ENCODE assay signal across 16 cellular contexts in the genomic region with DNA sequence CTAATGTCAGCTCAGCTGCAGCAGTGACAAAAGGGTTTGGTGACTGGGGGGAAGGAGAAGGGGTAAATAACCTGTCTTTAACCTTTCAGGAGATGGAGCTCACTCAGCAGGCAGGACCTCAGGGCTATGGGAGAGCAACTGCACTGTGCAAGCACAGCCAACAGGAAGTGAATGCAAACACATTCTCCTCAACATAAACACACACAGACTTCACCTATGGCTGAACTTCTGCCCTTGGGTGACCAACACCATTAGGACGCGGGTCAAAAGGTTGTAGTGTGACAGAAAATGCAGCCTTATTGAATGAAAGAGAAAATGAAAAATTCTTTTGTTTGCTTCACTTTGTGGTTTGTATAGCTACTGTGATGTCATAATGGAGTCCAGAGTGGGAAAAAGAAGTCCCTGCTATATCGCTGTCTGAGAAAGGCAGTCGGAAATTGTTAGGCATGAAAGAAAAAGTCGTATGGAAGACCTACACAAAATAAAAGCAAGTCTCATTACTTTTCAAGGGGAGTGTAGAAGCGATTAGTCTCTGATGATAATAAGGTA.
A peak's percentile ranks its signal among the peaks of the same experiment; 100 is the strongest.
DNase-seq lines count a peak whose midpoint lies in the region; ATAC-seq, FAIRE-seq and TF ChIP-seq lines count a peak whose summit lies in the region.
"Had no signal": no experiment of that assay in that cellular context is flagged by ENCODE, and none has a peak within 500 bp of the region (broad histone marks: within the 10 kb centered on the region; RNA-seq: fewer than 3 reads in every experiment).

No MANE protein-coding gene starts in this region.

- TF ChIP-seq CTCF in HL-60 (IDR thresholded peaks at IDR 0.05; ENCODE audit: insufficient read depth, low read length), result no peak

- TF ChIP-seq POLR2A in GM12892 (IDR thresholded peaks at IDR 0.05; ENCODE audit: low read depth, low read length), result no peak

- H4K8ac ChIP-seq in mesenchymal stem cell (ENCODE audit: low read length), result no peak overlapping the region

- no peak overlapping the region for H2BK5ac ChIP-seq in mesenchymal stem cell (ENCODE audit: low read depth, low read length, poor library complexity, severe bottlenecking)

- peak overlapping the region in 1 of 2 experiments; percentile 55 for H3K14ac ChIP-seq in mesenchymal stem cell (ENCODE audit: low read length in 2 of 2)

- peak overlapping the region in 1 of 2 experiments; percentile 15 for H2BK12ac ChIP-seq in mesenchymal stem cell (ENCODE audit: low read length in 2 of 2)

- H3K79me1 ChIP-seq in mesenchymal stem cell (replicated peaks; ENCODE audit: low read length, poor library complexity, severe bottlenecking), result no peaks in the 10 kb centered on the region

- H3K27me3 ChIP-seq in HL-60 (ENCODE audit: insufficient read depth, poor library complexity, severe bottlenecking) (no peaks in the 10 kb centered on the region), mesenchymal stem cell (ENCODE audit: control insufficient read depth in 1 of 2, insufficient read depth in 1 of 2, low read length in 2 of 2) (no peaks in the 10 kb centered on the region)
- H3K27me3 ChIP-seq: left lung, uterus had no signal

- H2AK5ac ChIP-seq in mesenchymal stem cell (ENCODE audit: low read length, severe bottlenecking), result peak overlapping the region; percentile 90

- H3K18ac ChIP-seq in mesenchymal stem cell (ENCODE audit: low read depth in 1 of 2, low read length in 2 of 2), result peak overlapping the region in 1 of 2 experiments; percentile 5

- peaks cover 18% of the 10 kb centered on the region for H3K4me1 ChIP-seq in mesenchymal stem cell (ENCODE audit: control insufficient read depth, insufficient read depth, low read depth, low read length)
- H3K4me1 ChIP-seq: uterus had no signal

- WGBS in mesenchymal stem cell, result 66% methylated on average over 4 of the region's 6 CpGs

- H2BK15ac ChIP-seq in mesenchymal stem cell (ENCODE audit: low read depth, poor library complexity, severe bottlenecking), result no peak overlapping the region

- H3K4me3 ChIP-seq in HL-60 (replicated peaks; ENCODE audit: insufficient read depth, low read length) (no peak overlapping the region), mesenchymal stem cell (ENCODE audit: insufficient read depth in 1 of 2, low read depth in 1 of 2, low read length in 2 of 2) (no peak overlapping the region)
- H3K4me3 ChIP-seq: left lung, uterus had no signal

- no peaks in the 10 kb centered on the region for H3K9me3 ChIP-seq in mesenchymal stem cell (ENCODE audit: control insufficient read depth, low read length)
- H3K9me3 ChIP-seq: Caco-2, left lung, uterus had no signal

- H3K36me3 ChIP-seq in mesenchymal stem cell (ENCODE audit: control insufficient read depth in 1 of 2, insufficient read depth in 2 of 2, low read depth in 1 of 2, low read length in 2 of 2), result no peaks in the 10 kb centered on the region
- H3K36me3 ChIP-seq: left lung, uterus had no signal

- H3K4ac ChIP-seq in mesenchymal stem cell (ENCODE audit: low read depth in 1 of 2, low read length in 2 of 2), result no peak overlapping the region

- H3K9ac ChIP-seq in mesenchymal stem cell (ENCODE audit: low read length), result no peak overlapping the region

- H3K27ac ChIP-seq in HL-60 (replicated peaks), result peak overlapping the region; percentile 41; the same call in 1 of the 2 replicates
- peak overlapping the region; percentile 41 for H3K27ac ChIP-seq in mesenchymal stem cell (ENCODE audit: low read length, poor library complexity, severe bottlenecking)
- H3K27ac ChIP-seq: left lung, uterus had no signal

- no peak overlapping the region for H3K23ac ChIP-seq in mesenchymal stem cell (ENCODE audit: low read length in 2 of 2)

- H3K4me2 ChIP-seq in mesenchymal stem cell (ENCODE audit: low read length, poor library complexity, severe bottlenecking), result no peak overlapping the region

- no peak overlapping the region for H2AFZ ChIP-seq in mesenchymal stem cell (ENCODE audit: low read depth, low read length)

- no peak overlapping the region for H4K91ac ChIP-seq in mesenchymal stem cell (ENCODE audit: low read length)

- ATAC-seq in GM19395 (IDR thresholded peaks at IDR 0.05; ENCODE audit: unreplicated experiment) (peak; percentile 65), esophagus mucosa (no peak)
- ATAC-seq: left lung had no signal

- DNase-seq in GM12892 (ENCODE audit: insufficient read length) (no peak), HL-60 (ENCODE audit: low read depth in 1 of 2, low spot score in 1 of 2) (peak in 1 of 2 experiments; percentile 45), mesenchymal stem cell (no peak), CD1c-positive myeloid dendritic cell (ENCODE audit: extremely low spot score) (no peak), NOMO-1 treated with DMSO at 0.1 percent for 48 hours (lab: John Stamatoyannopoulos, UW; ENCODE audit: unreplicated experiment) (no peak), SK-N-DZ (ENCODE audit: low spot score) (no peak)
- DNase-seq: activated CD4-positive, alpha-beta memory T cell treated with anti-CD3 and anti-CD28 coated beads, Interleukin-2, amount 10 ng/mL, durations not matched to agents 7 days and 5 days; Caco-2; effector memory CD4-positive, alpha-beta T cell; GDM1; left lung; NCI-H446 treated with DMSO at 0.1 percent for 48 hours; stimulated activated CD4-positive, alpha-beta T cell treated with anti-CD3 and anti-CD28 coated beads, Interleukin-15, amount 100 ng/mL, for 24 hours; uterus had no signal

- no peak overlapping the region for H2BK120ac ChIP-seq in mesenchymal stem cell (ENCODE audit: low read depth, low read length)

- FAIRE-seq in GM12892 (lab: Jason Lieb, UNC), result peak; percentile 82
